In genomic region chr17:79592198-79592597, GRCh38 we compare ENCODE assay signal across 33 cellular contexts. TPM values are rescaled to one million over a fixed set of nuclear protein-coding genes. Genes with fewer than 3 reads are reported as not detected.
"Had no signal": no experiment of that assay in that cellular context is flagged by ENCODE, and none has a peak within 500 bp of the region (broad histone marks: within the 10 kb centered on the region; RNA-seq: fewer than 3 reads in every experiment).

No MANE protein-coding gene starts in this region.

- H3K27ac Mint-ChIP-seq: activated B cell treated with CpG ODN at 0.5 μM for 24 hours; activated CD4-positive, alpha-beta memory T cell treated with anti-CD3 and anti-CD28 coated beads, Interleukin-2, amount 10 ng/mL, durations not matched to agents 7 days and 5 days; activated CD4-positive, alpha-beta T cell treated with anti-CD3 and anti-CD28 coated beads for 36 hours; activated CD4-positive, alpha-beta T cell treated with anti-CD3 and anti-CD28 coated beads, Interleukin-2, amount 10 ng/mL, durations not matched to agents 24 days and 14 days; activated naive CD4-positive, alpha-beta T cell treated with anti-CD3 and anti-CD28 coated beads, Interleukin-2, amount 10 ng/mL, durations not matched to agents 7 days and 5 days; activated naive CD4-positive, alpha-beta T cell treated with anti-CD3 and anti-CD28 coated beads, Interleukin-2, amount 50 U/mL, for 72 hours; activated naive CD8-positive, alpha-beta T cell treated with anti-CD3 and anti-CD28 coated beads, Interleukin-2, amount 10 ng/mL, durations not matched to agents 7 days and 5 days; activated T-cell treated with anti-CD3 and anti-CD28 coated beads, Interleukin-2, amount 50 U/mL, for 24 hours; activated T-cell treated with anti-CD3 and anti-CD28 coated beads, Interleukin-2, amount 50 U/mL, for 72 hours; effector memory CD8-positive, alpha-beta T cell; T-helper 17 cell; T-helper 2 cell treated with Interferon-gamma antibody and Interleukin-4, amounts not matched to agents 5 μg/mL and 100 μg/mL, for 36 hours had no signal

- H3K27me3 ChIP-seq: ascending aorta, brain microvascular endothelial cell had no signal

- DNase-seq: activated B cell treated with CpG ODN at 0.5 μM for 24 hours; activated CD4-positive, alpha-beta memory T cell treated with anti-CD3 and anti-CD28 coated beads, Interleukin-2, amount 10 ng/mL, durations not matched to agents 7 days and 5 days; activated CD4-positive, alpha-beta T cell treated with anti-CD3 and anti-CD28 coated beads for 36 hours; activated CD4-positive, alpha-beta T cell treated with anti-CD3 and anti-CD28 coated beads, Interleukin-2, amount 10 ng/mL, durations not matched to agents 24 days and 14 days; activated CD8-positive, alpha-beta memory T cell treated with anti-CD3 and anti-CD28 coated beads, Interleukin-2, amount 50 U/mL, for 48 hours; activated gamma-delta T cell; activated naive CD4-positive, alpha-beta T cell; activated naive CD4-positive, alpha-beta T cell treated with anti-CD3 and anti-CD28 coated beads, Interleukin-2, amount 10 ng/mL, durations not matched to agents 7 days and 5 days; activated naive CD8-positive, alpha-beta T cell treated with anti-CD3 and anti-CD28 coated beads, Interleukin-2, amount 10 ng/mL, durations not matched to agents 7 days and 5 days; activated T-cell treated with anti-CD3 and anti-CD28 coated beads for 4 hours; activated T-cell treated with anti-CD3 and anti-CD28 coated beads, Interleukin-2, amount 50 U/mL, for 24 hours; activated T-cell treated with anti-CD3 and anti-CD28 coated beads, Interleukin-2, amount 50 U/mL, for 72 hours; brain microvascular endothelial cell; caudate nucleus; cortex of kidney; dermis blood vessel endothelial cell; effector CD4-positive, alpha-beta T cell; effector memory CD8-positive, alpha-beta T cell; erythroblast; foreskin keratinocyte; gastrocnemius medialis; head of caudate nucleus; hippocampal formation; T-helper 17 cell; T1000; WERI-Rb-1 had no signal

- H3K4me3 Mint-ChIP-seq: activated B cell treated with CpG ODN at 0.5 μM for 24 hours; activated CD4-positive, alpha-beta memory T cell treated with anti-CD3 and anti-CD28 coated beads, Interleukin-2, amount 10 ng/mL, durations not matched to agents 7 days and 5 days; activated CD4-positive, alpha-beta T cell treated with anti-CD3 and anti-CD28 coated beads for 36 hours; activated CD4-positive, alpha-beta T cell treated with anti-CD3 and anti-CD28 coated beads, Interleukin-2, amount 10 ng/mL, durations not matched to agents 24 days and 14 days; activated naive CD4-positive, alpha-beta T cell treated with anti-CD3 and anti-CD28 coated beads, Interleukin-2, amount 10 ng/mL, durations not matched to agents 7 days and 5 days; activated naive CD8-positive, alpha-beta T cell treated with anti-CD3 and anti-CD28 coated beads, Interleukin-2, amount 10 ng/mL, durations not matched to agents 7 days and 5 days; activated T-cell treated with anti-CD3 and anti-CD28 coated beads, Interleukin-2, amount 50 U/mL, for 24 hours; activated T-cell treated with anti-CD3 and anti-CD28 coated beads, Interleukin-2, amount 50 U/mL, for 72 hours; effector memory CD8-positive, alpha-beta T cell; T-helper 17 cell; T-helper 2 cell treated with Interferon-gamma antibody and Interleukin-4, amounts not matched to agents 5 μg/mL and 100 μg/mL, for 36 hours had no signal

- H3K36me3 ChIP-seq: ascending aorta, brain microvascular endothelial cell, esophagus muscularis mucosa, gastrocnemius medialis had no signal

- H3K36me3 Mint-ChIP-seq: activated naive CD4-positive, alpha-beta T cell treated with anti-CD3 and anti-CD28 coated beads, Interleukin-2, amount 10 ng/mL, durations not matched to agents 7 days and 5 days; activated naive CD4-positive, alpha-beta T cell treated with anti-CD3 and anti-CD28 coated beads, Interleukin-2, amount 50 U/mL, for 72 hours; activated naive CD8-positive, alpha-beta T cell treated with anti-CD3 and anti-CD28 coated beads, Interleukin-2, amount 10 ng/mL, durations not matched to agents 7 days and 5 days had no signal

- H3K9me3 Mint-ChIP-seq: activated B cell treated with CpG ODN at 0.5 μM for 24 hours; activated CD4-positive, alpha-beta T cell treated with anti-CD3 and anti-CD28 coated beads, Interleukin-2, amount 10 ng/mL, durations not matched to agents 24 days and 14 days; activated naive CD4-positive, alpha-beta T cell treated with anti-CD3 and anti-CD28 coated beads, Interleukin-2, amount 50 U/mL, for 72 hours; activated naive CD8-positive, alpha-beta T cell treated with anti-CD3 and anti-CD28 coated beads, Interleukin-2, amount 10 ng/mL, durations not matched to agents 7 days and 5 days; activated T-cell treated with anti-CD3 and anti-CD28 coated beads, Interleukin-2, amount 50 U/mL, for 24 hours; activated T-cell treated with anti-CD3 and anti-CD28 coated beads, Interleukin-2, amount 50 U/mL, for 72 hours; effector memory CD8-positive, alpha-beta T cell; T-helper 2 cell treated with Interferon-gamma antibody and Interleukin-4, amounts not matched to agents 5 μg/mL and 100 μg/mL, for 36 hours had no signal

- H3K4me1 ChIP-seq: ascending aorta, foreskin keratinocyte, gastrocnemius medialis had no signal

- H3K27me3 Mint-ChIP-seq: activated CD4-positive, alpha-beta memory T cell treated with anti-CD3 and anti-CD28 coated beads, Interleukin-2, amount 10 ng/mL, durations not matched to agents 7 days and 5 days; activated CD4-positive, alpha-beta T cell treated with anti-CD3 and anti-CD28 coated beads, Interleukin-2, amount 10 ng/mL, durations not matched to agents 24 days and 14 days; activated naive CD4-positive, alpha-beta T cell treated with anti-CD3 and anti-CD28 coated beads, Interleukin-2, amount 10 ng/mL, durations not matched to agents 7 days and 5 days; activated naive CD8-positive, alpha-beta T cell treated with anti-CD3 and anti-CD28 coated beads, Interleukin-2, amount 10 ng/mL, durations not matched to agents 7 days and 5 days had no signal

- H3K27ac ChIP-seq: ascending aorta, brain microvascular endothelial cell, esophagus muscularis mucosa, foreskin keratinocyte, gastrocnemius medialis, WERI-Rb-1 had no signal

- H3K4me3 ChIP-seq: ascending aorta, esophagus muscularis mucosa, gastrocnemius medialis had no signal

- ATAC-seq: activated CD4-positive, alpha-beta T cell treated with anti-CD3 and anti-CD28 coated beads for 36 hours; activated CD4-positive, CD25-positive, alpha-beta regulatory T cell treated with anti-CD3 and anti-CD28 coated beads, Interleukin-2, amount 50 U/mL, for 24 hours; activated naive CD4-positive, alpha-beta T cell treated with anti-CD3 and anti-CD28 coated beads, Interleukin-2, amount 50 U/mL, for 72 hours; activated T-cell treated with anti-CD3 and anti-CD28 coated beads, Interleukin-2, amount 50 U/mL, for 72 hours; effector memory CD8-positive, alpha-beta T cell; foreskin keratinocyte; gastrocnemius medialis; T-helper 17 cell had no signal

- H3K9me3 ChIP-seq: ascending aorta, esophagus muscularis mucosa, gastrocnemius medialis had no signal

- H3K4me1 Mint-ChIP-seq: activated B cell treated with CpG ODN at 0.5 μM for 24 hours; activated CD4-positive, alpha-beta memory T cell treated with anti-CD3 and anti-CD28 coated beads, Interleukin-2, amount 10 ng/mL, durations not matched to agents 7 days and 5 days; activated CD4-positive, alpha-beta T cell treated with anti-CD3 and anti-CD28 coated beads for 36 hours; activated CD4-positive, alpha-beta T cell treated with anti-CD3 and anti-CD28 coated beads, Interleukin-2, amount 10 ng/mL, durations not matched to agents 24 days and 14 days; activated naive CD4-positive, alpha-beta T cell treated with anti-CD3 and anti-CD28 coated beads, Interleukin-2, amount 10 ng/mL, durations not matched to agents 7 days and 5 days; activated naive CD8-positive, alpha-beta T cell treated with anti-CD3 and anti-CD28 coated beads, Interleukin-2, amount 10 ng/mL, durations not matched to agents 7 days and 5 days; T-helper 17 cell had no signal

RNA-seq across cellular contexts. Expression of gene RBFOX3, which starts 18.7 kb away (rescaled TPM):
- total RNA-seq: activated CD4-positive, alpha-beta memory T cell treated with anti-CD3 and anti-CD28 coated beads, Interleukin-2, amount 10 ng/mL, durations not matched to agents 7 days and 5 days; activated CD4-positive, alpha-beta T cell treated with anti-CD3 and anti-CD28 coated beads, Interleukin-2, amount 10 ng/mL, durations not matched to agents 24 days and 14 days; activated naive CD4-positive, alpha-beta T cell treated with anti-CD3 and anti-CD28 coated beads, Interleukin-2, amount 50 U/mL, for 72 hours; activated naive CD8-positive, alpha-beta T cell treated with anti-CD3 and anti-CD28 coated beads, Interleukin-2, amount 10 ng/mL, durations not matched to agents 7 days and 5 days; ascending aorta; chondrocyte; dermis blood vessel endothelial cell; foreskin keratinocyte; gastrocnemius medialis; glomerular endothelial cell had no signal
- polyA plus RNA-seq: foreskin keratinocyte had no signal
